ENCODE assay signal across 1 cellular context in the genomic region with DNA sequence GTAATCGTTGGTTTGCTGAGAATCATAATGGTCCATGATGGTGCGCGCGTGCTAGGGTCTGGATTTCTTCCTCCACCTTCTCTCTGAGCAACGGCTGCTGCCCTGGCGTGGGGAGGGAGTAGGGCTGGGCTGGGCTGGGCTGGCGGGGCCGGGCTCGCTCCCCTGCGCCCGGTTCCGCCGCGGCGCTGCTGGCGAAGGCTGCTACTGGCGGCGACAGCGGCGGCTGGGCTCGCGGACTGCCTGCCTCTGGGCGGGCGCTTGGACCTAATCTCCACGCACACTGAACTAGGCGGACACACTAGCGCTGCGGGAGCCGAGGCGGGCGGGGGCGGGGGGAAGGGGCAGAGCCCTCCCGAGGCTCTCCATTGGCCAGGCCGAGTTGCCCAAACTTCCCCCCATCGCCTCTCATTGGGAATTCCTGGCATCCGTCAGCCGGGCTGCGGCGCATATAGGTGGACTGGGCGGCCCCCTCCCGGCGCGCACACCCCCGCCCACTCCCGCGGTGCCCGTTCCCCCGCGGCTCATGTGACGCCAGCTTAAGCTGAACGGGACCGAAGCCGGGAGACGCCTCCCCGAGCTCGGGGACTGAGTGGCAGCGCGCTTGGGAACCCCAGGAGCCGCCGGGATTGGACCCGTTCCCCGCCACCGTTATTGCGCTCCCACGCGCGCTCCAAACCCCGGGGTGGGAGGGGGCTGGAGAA.
TF ChIP-seq lines count a peak whose summit lies in the region.

ACTN1 (minus strand) TSS at position 282 of the 701 bp plus-strand sequence; CDS start at position 36, 246 bp downstream.

TF ChIP-seq in GM12878, 131 proteins besides CTCF, POLR2A, EP300 and RAD21 (continued from another document and continues in another):
- no peak for TF ChIP-seq PAX8 (IDR thresholded peaks at IDR 0.05)
- TF ChIP-seq, protein P1, sequence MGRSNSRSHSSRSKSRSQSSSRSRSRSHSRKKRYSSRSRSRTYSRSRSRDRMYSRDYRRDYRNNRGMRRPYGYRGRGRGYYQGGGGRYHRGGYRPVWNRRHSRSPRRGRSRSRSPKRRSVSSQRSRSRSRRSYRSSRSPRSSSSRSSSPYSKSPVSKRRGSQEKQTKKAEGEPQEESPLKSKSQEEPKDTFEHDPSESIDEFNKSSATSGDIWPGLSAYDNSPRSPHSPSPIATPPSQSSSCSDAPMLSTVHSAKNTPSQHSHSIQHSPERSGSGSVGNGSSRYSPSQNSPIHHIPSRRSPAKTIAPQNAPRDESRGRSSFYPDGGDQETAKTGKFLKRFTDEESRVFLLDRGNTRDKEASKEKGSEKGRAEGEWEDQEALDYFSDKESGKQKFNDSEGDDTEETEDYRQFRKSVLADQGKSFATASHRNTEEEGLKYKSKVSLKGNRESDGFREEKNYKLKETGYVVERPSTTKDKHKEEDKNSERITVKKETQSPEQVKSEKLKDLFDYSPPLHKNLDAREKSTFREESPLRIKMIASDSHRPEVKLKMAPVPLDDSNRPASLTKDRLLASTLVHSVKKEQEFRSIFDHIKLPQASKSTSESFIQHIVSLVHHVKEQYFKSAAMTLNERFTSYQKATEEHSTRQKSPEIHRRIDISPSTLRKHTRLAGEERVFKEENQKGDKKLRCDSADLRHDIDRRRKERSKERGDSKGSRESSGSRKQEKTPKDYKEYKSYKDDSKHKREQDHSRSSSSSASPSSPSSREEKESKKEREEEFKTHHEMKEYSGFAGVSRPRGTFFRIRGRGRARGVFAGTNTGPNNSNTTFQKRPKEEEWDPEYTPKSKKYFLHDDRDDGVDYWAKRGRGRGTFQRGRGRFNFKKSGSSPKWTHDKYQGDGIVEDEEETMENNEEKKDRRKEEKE (IDR thresholded peaks at IDR 0.05) = no peak
- TF ChIP-seq CBX3 (IDR thresholded peaks at IDR 0.05; ENCODE audit: borderline replicate concordance, low read depth) = no peak
- TF ChIP-seq, protein P2, sequence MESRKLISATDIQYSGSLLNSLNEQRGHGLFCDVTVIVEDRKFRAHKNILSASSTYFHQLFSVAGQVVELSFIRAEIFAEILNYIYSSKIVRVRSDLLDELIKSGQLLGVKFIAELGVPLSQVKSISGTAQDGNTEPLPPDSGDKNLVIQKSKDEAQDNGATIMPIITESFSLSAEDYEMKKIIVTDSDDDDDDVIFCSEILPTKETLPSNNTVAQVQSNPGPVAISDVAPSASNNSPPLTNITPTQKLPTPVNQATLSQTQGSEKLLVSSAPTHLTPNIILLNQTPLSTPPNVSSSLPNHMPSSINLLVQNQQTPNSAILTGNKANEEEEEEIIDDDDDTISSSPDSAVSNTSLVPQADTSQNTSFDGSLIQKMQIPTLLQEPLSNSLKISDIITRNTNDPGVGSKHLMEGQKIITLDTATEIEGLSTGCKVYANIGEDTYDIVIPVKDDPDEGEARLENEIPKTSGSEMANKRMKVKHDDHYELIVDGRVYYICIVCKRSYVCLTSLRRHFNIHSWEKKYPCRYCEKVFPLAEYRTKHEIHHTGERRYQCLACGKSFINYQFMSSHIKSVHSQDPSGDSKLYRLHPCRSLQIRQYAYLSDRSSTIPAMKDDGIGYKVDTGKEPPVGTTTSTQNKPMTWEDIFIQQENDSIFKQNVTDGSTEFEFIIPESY (IDR thresholded peaks at IDR 0.05) = no peak
- no peak for TF ChIP-seq RCOR1 (conservative IDR thresholded peaks at IDR 0.05; ENCODE audit: low read depth, low read length)
- no peak for TF ChIP-seq SREBF2 (IDR thresholded peaks at IDR 0.05; ENCODE audit: low read length)
- no peak for TF ChIP-seq MLLT1 (IDR thresholded peaks at IDR 0.05)
- no peak for TF ChIP-seq ZNF207 (IDR thresholded peaks at IDR 0.05; ENCODE audit: borderline replicate concordance)
- TF ChIP-seq POU2F2 (IDR thresholded peaks at IDR 0.05; ENCODE audit: borderline replicate concordance, low read depth, low read length) = no peak
- TF ChIP-seq ZNF274 (IDR thresholded peaks at IDR 0.05; ENCODE audit: insufficient read depth, insufficient read length) = no peak
- no peak for TF ChIP-seq CEBPZ (IDR thresholded peaks at IDR 0.05; ENCODE audit: low read depth, low read length)
- TF ChIP-seq HDAC2 (IDR thresholded peaks at IDR 0.05) = no peak
- no peak for TF ChIP-seq MAX (IDR thresholded peaks at IDR 0.05; ENCODE audit: low read depth, low read length)
- TF ChIP-seq CUX1 (IDR thresholded peaks at IDR 0.05; ENCODE audit: insufficient replicate concordance, low read depth, low read length) = no peak
- TF ChIP-seq, protein P3, sequence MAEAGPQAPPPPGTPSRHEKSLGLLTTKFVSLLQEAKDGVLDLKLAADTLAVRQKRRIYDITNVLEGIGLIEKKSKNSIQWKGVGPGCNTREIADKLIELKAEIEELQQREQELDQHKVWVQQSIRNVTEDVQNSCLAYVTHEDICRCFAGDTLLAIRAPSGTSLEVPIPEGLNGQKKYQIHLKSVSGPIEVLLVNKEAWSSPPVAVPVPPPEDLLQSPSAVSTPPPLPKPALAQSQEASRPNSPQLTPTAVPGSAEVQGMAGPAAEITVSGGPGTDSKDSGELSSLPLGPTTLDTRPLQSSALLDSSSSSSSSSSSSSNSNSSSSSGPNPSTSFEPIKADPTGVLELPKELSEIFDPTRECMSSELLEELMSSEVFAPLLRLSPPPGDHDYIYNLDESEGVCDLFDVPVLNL (IDR thresholded peaks at IDR 0.05; ENCODE audit: low read depth, low read length) = no peak
- no peak for TF ChIP-seq ZNF687 (IDR thresholded peaks at IDR 0.05)
- TF ChIP-seq NR2C2 (IDR thresholded peaks at IDR 0.05; ENCODE audit: borderline replicate concordance, control insufficient read depth, insufficient read length, low read depth) = no peak
- TF ChIP-seq SPI1 (IDR thresholded peaks at IDR 0.05; ENCODE audit: borderline replicate concordance, insufficient read depth, low read depth, low read length) = no peak
- peak; percentile 16; the same call in 1 of the 2 replicates for TF ChIP-seq SMARCA5 (IDR thresholded peaks at IDR 0.05)
- TF ChIP-seq EGR1 (IDR thresholded peaks at IDR 0.05; ENCODE audit: borderline replicate concordance in 1 of 2, low read depth in 2 of 2, low read length in 2 of 2) = no peak
- TF ChIP-seq MEF2B (IDR thresholded peaks at IDR 0.05; ENCODE audit: partially characterized antibody, poor library complexity, severe bottlenecking) = no peak
- TF ChIP-seq, protein P4, sequence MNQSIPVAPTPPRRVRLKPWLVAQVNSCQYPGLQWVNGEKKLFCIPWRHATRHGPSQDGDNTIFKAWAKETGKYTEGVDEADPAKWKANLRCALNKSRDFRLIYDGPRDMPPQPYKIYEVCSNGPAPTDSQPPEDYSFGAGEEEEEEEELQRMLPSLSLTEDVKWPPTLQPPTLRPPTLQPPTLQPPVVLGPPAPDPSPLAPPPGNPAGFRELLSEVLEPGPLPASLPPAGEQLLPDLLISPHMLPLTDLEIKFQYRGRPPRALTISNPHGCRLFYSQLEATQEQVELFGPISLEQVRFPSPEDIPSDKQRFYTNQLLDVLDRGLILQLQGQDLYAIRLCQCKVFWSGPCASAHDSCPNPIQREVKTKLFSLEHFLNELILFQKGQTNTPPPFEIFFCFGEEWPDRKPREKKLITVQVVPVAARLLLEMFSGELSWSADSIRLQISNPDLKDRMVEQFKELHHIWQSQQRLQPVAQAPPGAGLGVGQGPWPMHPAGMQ (IDR thresholded peaks at IDR 0.05; ENCODE audit: borderline replicate concordance) = no peak
- no peak for TF ChIP-seq ZNF217 (IDR thresholded peaks at IDR 0.05)
- no peak for TF ChIP-seq SRF (IDR thresholded peaks at IDR 0.05; ENCODE audit: low read depth in 2 of 2, low read length in 2 of 2)
- TF ChIP-seq CHD1 (IDR thresholded peaks at IDR 0.05; ENCODE audit: low read depth, low read length) = no peak
- peak; percentile 17; the same call in 1 of the 2 replicates for TF ChIP-seq RB1 (IDR thresholded peaks at IDR 0.05; ENCODE audit: borderline replicate concordance)
- TF ChIP-seq CREM (IDR thresholded peaks at IDR 0.05; ENCODE audit: low read depth) = no peak
- no peak for TF ChIP-seq BRCA1 (IDR thresholded peaks at IDR 0.05; ENCODE audit: low read depth, low read length)
- TF ChIP-seq MXI1 (IDR thresholded peaks at IDR 0.05; ENCODE audit: low read depth, low read length) = no peak
